16 cellular contexts compared by ENCODE assay signal in genomic region chr2:168179592-168179991, GRCh38.
"Had no signal": no experiment of that assay in that cellular context is flagged by ENCODE, and none has a peak within 500 bp of the region (broad histone marks: within the 10 kb centered on the region; RNA-seq: fewer than 3 reads in every experiment).

No MANE protein-coding gene starts in this region.

- H3K27me3 ChIP-seq: cardiac muscle cell, colonic mucosa, gastroesophageal sphincter, tibial nerve had no signal

- DNase-seq: activated CD4-positive, alpha-beta T cell treated with anti-CD3 and anti-CD28 coated beads for 4 hours; activated CD8-positive, alpha-beta memory T cell treated with anti-CD3 and anti-CD28 coated beads for 24 hours; activated naive CD4-positive, alpha-beta T cell treated with Interleukin-2 at 50 U/mL for 16 hours; colonic mucosa; effector CD4-positive, alpha-beta T cell; left ventricle myocardium superior; mesendoderm; retina; stimulated activated CD4-positive, alpha-beta T cell treated with anti-CD3 and anti-CD28 coated beads, Interleukin-15, amount 100 ng/mL, for 24 hours; stimulated activated CD4-positive, alpha-beta T cell treated with anti-CD3 and anti-CD28 coated beads, Interleukin-4, amount 100 ng/mL, for 24 hours; WERI-Rb-1 had no signal

- H3K9me3 ChIP-seq: colonic mucosa, gastroesophageal sphincter, tibial nerve had no signal

- H3K9me3 Mint-ChIP-seq: neural crest cell had no signal

- H2AFZ ChIP-seq: parathyroid adenoma had no signal

- H3K4me3 ChIP-seq: cardiac muscle cell, colonic mucosa, gastroesophageal sphincter, tibial nerve had no signal

- H3K27ac ChIP-seq: colonic mucosa, gastroesophageal sphincter, parathyroid adenoma, tibial nerve had no signal

- H3K4me1 ChIP-seq: colonic mucosa, parathyroid adenoma had no signal

- H3K4me3 Mint-ChIP-seq: neural crest cell had no signal

- H3K36me3 ChIP-seq: cardiac muscle cell, colonic mucosa, gastroesophageal sphincter, tibial nerve had no signal

- ATAC-seq: gastroesophageal sphincter, left ventricle myocardium superior had no signal
